ENCODE assay signal across 24 cellular contexts in genomic region chr19:51750381-51751124, GRCh38. TPM values are rescaled to one million over a fixed set of nuclear protein-coding genes. Genes with fewer than 3 reads are reported as not detected.
DNase-seq lines count a peak whose midpoint lies in the region; ATAC-seq, FAIRE-seq and TF ChIP-seq lines count a peak whose summit lies in the region.
"Had no signal": no experiment of that assay in that cellular context is flagged by ENCODE, and none has a peak within 500 bp of the region (broad histone marks: within the 10 kb centered on the region; RNA-seq: fewer than 3 reads in every experiment).

No MANE protein-coding gene starts in this region.

- H3K27me3 ChIP-seq in liver (ENCODE audit: control insufficient read depth in 4 of 4, insufficient read depth in 4 of 4, low read length in 3 of 4) = no peaks in the 10 kb centered on the region
- no peaks in the 10 kb centered on the region; a peak in 1 of 5 replicates for H3K27me3 ChIP-seq in HepG2 (ENCODE audit: control insufficient read depth in 1 of 2, insufficient read depth in 2 of 2, low read length in 2 of 2)
- no peaks in the 10 kb centered on the region for H3K27me3 ChIP-seq in muscle layer of duodenum (ENCODE audit: low read depth, low read length)
- H3K27me3 ChIP-seq: SJCRH30 had no signal

- CTCF ChIA-PET in HepG2 (lab: Yijun Ruan, JAX; ENCODE audit: low intra/inter-chr PET ratio, low total read pairs) (no interaction called here), OCI-LY7 (lab: Charles Lee; ENCODE audit: unreplicated experiment) (no interaction called here)
- CTCF ChIA-PET in activated naive CD4-positive, alpha-beta T cell treated with anti-CD3 and anti-CD28 coated beads for 36 hours (lab: Charles Lee) = no interaction called here

- POLR2A ChIA-PET in HepG2 (lab: Yijun Ruan, JAX) (no interaction called here), OCI-LY7 (lab: Charles Lee) (no interaction called here)

- no peak overlapping the region for H3K9ac ChIP-seq in liver (ENCODE audit: low read depth in 1 of 2, low read length in 2 of 2)
- no peak overlapping the region for H3K9ac ChIP-seq in HepG2 (ENCODE audit: insufficient read depth, low read depth, low read length)

- no peak for TF ChIP-seq POLR2A in HepG2 (IDR thresholded peaks at IDR 0.05; ENCODE audit: insufficient read depth in 1 of 2, low read depth in 2 of 2, low read length in 2 of 2)

- H3K79me2 ChIP-seq in HepG2 (ENCODE audit: insufficient read depth, low read length) (no peaks in the 10 kb centered on the region), OCI-LY7 (ENCODE audit: insufficient read depth, low read depth, low read length) (no peaks in the 10 kb centered on the region)

- peaks cover 2% of the 10 kb centered on the region for H3K27me3 Mint-ChIP-seq in activated naive CD4-positive, alpha-beta T cell treated with anti-CD3 and anti-CD28 coated beads for 36 hours (ENCODE audit: low read depth)
- H3K27me3 Mint-ChIP-seq: activated CD8-positive, alpha-beta memory T cell treated with anti-CD3 and anti-CD28 coated beads, Interleukin-2, amount 10 ng/mL, durations not matched to agents 7 days and 5 days had no signal

- H2AFZ ChIP-seq in HepG2 (ENCODE audit: low read length) = no peak overlapping the region
- H2AFZ ChIP-seq in OCI-LY7 (ENCODE audit: low read length) = no peak overlapping the region
- H2AFZ ChIP-seq: GM23338 had no signal

- H3K36me3 Mint-ChIP-seq in activated naive CD4-positive, alpha-beta T cell treated with anti-CD3 and anti-CD28 coated beads for 36 hours (ENCODE audit: low read depth) = no peaks in the 10 kb centered on the region
- H3K36me3 Mint-ChIP-seq: activated CD8-positive, alpha-beta memory T cell treated with anti-CD3 and anti-CD28 coated beads, Interleukin-2, amount 10 ng/mL, durations not matched to agents 7 days and 5 days; immature natural killer cell had no signal

- intact Hi-C loops in HepG2 (cut with micrococcal nuclease; ENCODE audit: unreplicated experiment) = no loop called here
- intact Hi-C loops in OCI-LY7 (cut with micrococcal nuclease; ENCODE audit: unreplicated experiment) = no loop called here
- intact Hi-C loops in activated naive CD4-positive, alpha-beta T cell treated with anti-CD3 and anti-CD28 coated beads for 36 hours (cut with micrococcal nuclease) = no loop called here

- no peaks in the 10 kb centered on the region for H3K9me3 Mint-ChIP-seq in activated naive CD4-positive, alpha-beta T cell treated with anti-CD3 and anti-CD28 coated beads for 36 hours
- H3K9me3 Mint-ChIP-seq: immature natural killer cell had no signal

- H3K4me3 ChIP-seq in liver (ENCODE audit: low read depth in 1 of 3, low read length in 3 of 3) (peak overlapping the region in 2 of 3 donors; percentile 15 to 18), HepG2 (replicated peaks in 1 of 3; ENCODE audit: insufficient read depth in 1 of 3, low read depth in 2 of 3, low read length in 3 of 3) (no peak overlapping the region), cardiac fibroblast (replicated peaks in 1 of 2; ENCODE audit: low read depth in 2 of 2, low read length in 2 of 2) (no peak overlapping the region), muscle layer of duodenum (ENCODE audit: low read depth in 1 of 2, low read length in 2 of 2) (peak overlapping the region; percentile 7 to 27), OCI-LY7 (ENCODE audit: low read depth, low read length, poor library complexity, severe bottlenecking) (no peak overlapping the region)
- H3K4me3 ChIP-seq: GM12878, GM23338, SJCRH30 had no signal

- TF ChIP-seq RAD21 in liver (IDR thresholded peaks at IDR 0.05) = no peak
- TF ChIP-seq RAD21 in HepG2 (CRISPR knock-in tag; IDR thresholded peaks at IDR 0.05) = no peak

- in situ Hi-C loops in HepG2 (cut with HindIII; ENCODE audit: extremely low pct_ligation_motif_present, low pct_unique_long_range_greater_than_20kb) = no loop called here

- TF ChIP-seq EP300 in HepG2 (IDR thresholded peaks at IDR 0.05; ENCODE audit: low read depth in 2 of 2, low read length in 2 of 2) (no peak), HepG2 (CRISPR knock-in tag; IDR thresholded peaks at IDR 0.05; ENCODE audit: borderline replicate concordance) (no peak)

- BruUV-seq in HepG2 (replicated peaks; lab: Mats Ljungman, UMichigan) = no TSS peak
- BruUV-seq in OCI-LY7 (replicated peaks; lab: Mats Ljungman, UMichigan) = no TSS peak

- no peaks in the 10 kb centered on the region for H3K4me1 Mint-ChIP-seq in activated naive CD4-positive, alpha-beta T cell treated with anti-CD3 and anti-CD28 coated beads for 36 hours (ENCODE audit: low read depth)
- H3K4me1 Mint-ChIP-seq: activated CD8-positive, alpha-beta memory T cell treated with anti-CD3 and anti-CD28 coated beads, Interleukin-2, amount 10 ng/mL, durations not matched to agents 7 days and 5 days; GM23338; immature natural killer cell had no signal

- no peak for ATAC-seq in HepG2
- no peak for ATAC-seq in HG02763 (IDR thresholded peaks at IDR 0.05; ENCODE audit: unreplicated experiment)
- ATAC-seq: activated CD8-positive, alpha-beta memory T cell treated with anti-CD3 and anti-CD28 coated beads, Interleukin-2, amount 10 ng/mL, durations not matched to agents 7 days and 5 days; GM12878; GM23338 had no signal

- no peak overlapping the region for H3K27ac Mint-ChIP-seq in activated naive CD4-positive, alpha-beta T cell treated with anti-CD3 and anti-CD28 coated beads for 36 hours
- H3K27ac Mint-ChIP-seq: activated CD8-positive, alpha-beta memory T cell treated with anti-CD3 and anti-CD28 coated beads, Interleukin-2, amount 10 ng/mL, durations not matched to agents 7 days and 5 days; GM23338; immature natural killer cell had no signal

- H3K36me3 ChIP-seq in liver (ENCODE audit: control insufficient read depth in 4 of 4, insufficient read depth in 3 of 4, low read depth in 1 of 4, low read length in 3 of 4) (no peaks in the 10 kb centered on the region), HepG2 (replicated peaks in 1 of 2; ENCODE audit: control insufficient read depth in 1 of 2, insufficient read depth in 2 of 2, low read length in 2 of 2) (no peaks in the 10 kb centered on the region), muscle layer of duodenum (ENCODE audit: control insufficient read depth in 1 of 2, insufficient read depth in 2 of 2, low read length in 2 of 2) (no peaks in the 10 kb centered on the region), OCI-LY7 (ENCODE audit: insufficient read depth, low read length) (no peaks in the 10 kb centered on the region)
- H3K36me3 ChIP-seq: SJCRH30 had no signal

- H4K20me1 ChIP-seq in HepG2 (ENCODE audit: insufficient read depth, low read length) (no peaks in the 10 kb centered on the region), OCI-LY7 (ENCODE audit: insufficient read depth, low read length) (no peaks in the 10 kb centered on the region)

- TF ChIP-seq CTCF in liver (IDR thresholded peaks at IDR 0.05; ENCODE audit: low read depth, low read length, missing input control) = no peak
- no peak for TF ChIP-seq CTCF in HepG2 (CRISPR knock-in tag; IDR thresholded peaks at IDR 0.05)
- no peak for TF ChIP-seq CTCF in cardiac fibroblast (IDR thresholded peaks at IDR 0.05; ENCODE audit: low read depth, low read length)
- TF ChIP-seq CTCF in OCI-LY7 (conservative IDR thresholded peaks at IDR 0.05; ENCODE audit: low read length) = no peak

- no peaks in the 10 kb centered on the region for H3K9me2 ChIP-seq in OCI-LY7 (ENCODE audit: insufficient read depth, low read length)

- H3K9me3 ChIP-seq in liver (ENCODE audit: control insufficient read depth in 4 of 4, low read length in 3 of 4) = peaks cover 0 to 13% (median 4%) of the 10 kb centered on the region in 4 donors
- no peaks in the 10 kb centered on the region for H3K9me3 ChIP-seq in HepG2 (ENCODE audit: low read length)
- H3K9me3 ChIP-seq in muscle layer of duodenum (ENCODE audit: control insufficient read depth in 1 of 2, low read length in 2 of 2) = no peaks in the 10 kb centered on the region
- no peaks in the 10 kb centered on the region for H3K9me3 ChIP-seq in OCI-LY7 (ENCODE audit: low read length)
- H3K9me3 ChIP-seq: SJCRH30 had no signal

- H3K27ac ChIP-seq in liver (ENCODE audit: low read depth in 1 of 2, low read length in 2 of 2) (peak overlapping the region; percentile 27 to 37), HepG2 (ENCODE audit: extremely low read length, insufficient read depth, low read length) (no peak overlapping the region), muscle layer of duodenum (ENCODE audit: low read length) (peak overlapping the region; percentile 60), OCI-LY7 (ENCODE audit: low read depth, low read length, poor library complexity, severe bottlenecking) (no peak overlapping the region)
- H3K27ac ChIP-seq: SJCRH30 had no signal

- H3K4me3 Mint-ChIP-seq in activated naive CD4-positive, alpha-beta T cell treated with anti-CD3 and anti-CD28 coated beads for 36 hours = no peak overlapping the region
- H3K4me3 Mint-ChIP-seq: activated CD8-positive, alpha-beta memory T cell treated with anti-CD3 and anti-CD28 coated beads, Interleukin-2, amount 10 ng/mL, durations not matched to agents 7 days and 5 days; GM23338; immature natural killer cell had no signal

- peaks cover 0 to 2% (median 0%) of the 10 kb centered on the region in 4 donors for H3K4me1 ChIP-seq in liver (ENCODE audit: control insufficient read depth in 4 of 4, insufficient read depth in 4 of 4, low read length in 3 of 4)
- no peaks in the 10 kb centered on the region for H3K4me1 ChIP-seq in HepG2 (ENCODE audit: insufficient read depth, low read length)
- H3K4me1 ChIP-seq in muscle layer of duodenum (ENCODE audit: control insufficient read depth in 1 of 2, insufficient read depth in 2 of 2, low read length in 2 of 2) = no peaks in the 10 kb centered on the region
- peaks cover 15% of the 10 kb centered on the region for H3K4me1 ChIP-seq in OCI-LY7 (ENCODE audit: insufficient read depth, low read length, poor library complexity, severe bottlenecking)
- H3K4me1 ChIP-seq: SJCRH30 had no signal

- no peak overlapping the region for H3K4me2 ChIP-seq in HepG2 (ENCODE audit: low read depth, low read length)
- H3K4me2 ChIP-seq in OCI-LY7 (ENCODE audit: low read length) = no peak overlapping the region
- H3K4me2 ChIP-seq: GM23338 had no signal

- 68% methylated on average over 8 of the region's 8 CpGs for WGBS in liver
- 22% methylated on average over 7 of the region's 8 CpGs for WGBS in HepG2 (ENCODE audit: low lambda C conversion rate)

- FAIRE-seq in HepG2 (lab: Jason Lieb, UNC) (no peak), urothelium cell line (lab: Jason Lieb, UNC) (no peak)
- FAIRE-seq: GM12878, small intestine had no signal

- DNase-seq in HepG2 (ENCODE audit: low spot score) (no peak), cardiac fibroblast (ENCODE audit: low read depth in 2 of 2) (peak; percentile 32 to 84), urothelium cell line (ENCODE audit: low spot score) (no peak), OCI-LY7 (ENCODE audit: low spot score) (no peak)
- DNase-seq in activated naive CD4-positive, alpha-beta T cell treated with anti-CD3 and anti-CD28 coated beads for 36 hours = no peak
- DNase-seq: activated CD4-positive, CD25-positive, alpha-beta regulatory T cell treated with anti-CD3 and anti-CD28 coated beads, Interleukin-2, amount 50 U/mL, for 72 hours; activated CD8-positive, alpha-beta memory T cell treated with anti-CD3 and anti-CD28 coated beads, Interleukin-2, amount 10 ng/mL, durations not matched to agents 7 days and 5 days; activated effector memory CD4-positive, alpha-beta T cell treated with anti-CD3 and anti-CD28 coated beads, Interleukin-2, amount 50 U/mL, for 16 hours; cortex of kidney; erythroblast; immature natural killer cell; mesendoderm; NCI-H1694; NCI-H446 treated with DMSO at 0.1 percent for 48 hours; occipital lobe; SJCRH30; small intestine had no signal

RNA-seq across cellular contexts. Expression of gene FPR1, which starts 1.1 kb away (rescaled TPM):
- 10 to 100 TPM in 1 of 2 donors, 1 to 10 TPM in 1; 9.9 to 17.0 TPM for total RNA-seq in liver
- 1 to 10 TPM; 2.7 to 6.3 TPM for polyA plus RNA-seq in liver
- not detected in 2 replicates for total RNA-seq in HepG2 (2016; rRNA removed; fragmentation: Illumina TruSeq; extraction: Trizol)
- not detected in 2 replicates for total RNA-seq in HepG2 (2016; cell fraction: cytosol; rRNA removed; fragmentation: Illumina TruSeq; extraction: Trizol; ENCODE audit: low read depth)
- total RNA-seq in HepG2 (2016; cell fraction: insoluble cytoplasmic fraction; rRNA removed; fragmentation: Illumina TruSeq; extraction: Trizol) = not detected in 2 replicates
- not detected in 2 replicates for total RNA-seq in HepG2 (2016; cell fraction: membrane; rRNA removed; fragmentation: Illumina TruSeq; extraction: Trizol)
- not detected in 2 replicates for total RNA-seq in HepG2 (2016; cell fraction: nucleus; rRNA removed; fragmentation: Illumina TruSeq; extraction: Trizol)
- polyA plus RNA-seq in HepG2 (2011; rRNA removed) = 0.07 TPM in 1 of 2 replicates, not detected in the other
- 0.03 TPM in 1 of 2 replicates, not detected in the other for polyA plus RNA-seq in HepG2 (2011; cell fraction: cytosol; rRNA removed)
- polyA plus RNA-seq in HepG2 (2011; cell fraction: nucleus; rRNA removed) = not detected in 2 replicates
- 0.27 TPM in 1 of 2 replicates, not detected in the other for polyA plus RNA-seq in HepG2 (2012)
- not detected in 2 replicates for polyA plus RNA-seq in HepG2 (2016; cell fraction: cytosol; fragmentation: Illumina TruSeq; extraction: Trizol; ENCODE audit: low read depth)
- not detected in 2 replicates for polyA plus RNA-seq in HepG2 (2016; cell fraction: insoluble cytoplasmic fraction; fragmentation: Illumina TruSeq; extraction: Trizol; ENCODE audit: low read depth)
- not detected in 2 replicates for polyA plus RNA-seq in HepG2 (2016; cell fraction: membrane; fragmentation: Illumina TruSeq; extraction: Trizol; ENCODE audit: low read depth)
- not detected in 2 replicates for polyA plus RNA-seq in HepG2 (2016; cell fraction: nucleus; fragmentation: Illumina TruSeq; extraction: Trizol; ENCODE audit: insufficient read depth, low read depth)
- polyA minus RNA-seq in HepG2 (2011; rRNA and poly(A)+ RNA removed; ENCODE audit: low replicate concordance) = not detected in 2 replicates
- not detected in 2 replicates for polyA minus RNA-seq in HepG2 (2011; cell fraction: cytosol; rRNA and poly(A)+ RNA removed)
- not detected in 2 replicates for polyA minus RNA-seq in HepG2 (2011; cell fraction: nucleus; rRNA and poly(A)+ RNA removed)
- not detected in 2 replicates for total RNA-seq in OCI-LY7 (2014; rRNA removed; shearing (Covaris generic))
- total RNA-seq in OCI-LY7 (2022) = not detected in 2 replicates
- not detected for total RNA-seq in activated naive CD4-positive, alpha-beta T cell treated with anti-CD3 and anti-CD28 coated beads for 36 hours
- total RNA-seq: A673; activated CD8-positive, alpha-beta memory T cell treated with anti-CD3 and anti-CD28 coated beads, Interleukin-2, amount 10 ng/mL, durations not matched to agents 7 days and 5 days; astrocyte; GM12878; GM23338; SJCRH30 had no signal
- polyA plus RNA-seq: GM12878, GM23338 had no signal

RNA-seq across cellular contexts. Expression of gene FPR2, which starts 10.4 kb away (rescaled TPM):
- total RNA-seq in liver (1 to 10 TPM; 3.8 to 4.1 TPM), HepG2 (2016; rRNA removed; fragmentation: Illumina TruSeq; extraction: Trizol) (not detected in 2 replicates), OCI-LY7 (2022) (not detected in 2 replicates)
- polyA plus RNA-seq in liver (under 1 TPM; 0.15 to 0.89 TPM), HepG2 (2011; rRNA removed) (not detected in 2 replicates)
- total RNA-seq in HepG2 (2016; cell fraction: cytosol; rRNA removed; fragmentation: Illumina TruSeq; extraction: Trizol; ENCODE audit: low read depth) = not detected in 2 replicates
- total RNA-seq in HepG2 (2016; cell fraction: insoluble cytoplasmic fraction; rRNA removed; fragmentation: Illumina TruSeq; extraction: Trizol) = not detected in 2 replicates
- not detected in 2 replicates for total RNA-seq in HepG2 (2016; cell fraction: membrane; rRNA removed; fragmentation: Illumina TruSeq; extraction: Trizol)
- not detected in 2 replicates for total RNA-seq in HepG2 (2016; cell fraction: nucleus; rRNA removed; fragmentation: Illumina TruSeq; extraction: Trizol)
- not detected in 2 replicates for polyA plus RNA-seq in HepG2 (2011; cell fraction: cytosol; rRNA removed)
- not detected in 2 replicates for polyA plus RNA-seq in HepG2 (2011; cell fraction: nucleus; rRNA removed)
- polyA plus RNA-seq in HepG2 (2012) = not detected in 2 replicates
- not detected in 2 replicates for polyA plus RNA-seq in HepG2 (2016; cell fraction: cytosol; fragmentation: Illumina TruSeq; extraction: Trizol; ENCODE audit: low read depth)
- not detected in 2 replicates for polyA plus RNA-seq in HepG2 (2016; cell fraction: insoluble cytoplasmic fraction; fragmentation: Illumina TruSeq; extraction: Trizol; ENCODE audit: low read depth)
- not detected in 2 replicates for polyA plus RNA-seq in HepG2 (2016; cell fraction: membrane; fragmentation: Illumina TruSeq; extraction: Trizol; ENCODE audit: low read depth)
- polyA plus RNA-seq in HepG2 (2016; cell fraction: nucleus; fragmentation: Illumina TruSeq; extraction: Trizol; ENCODE audit: insufficient read depth, low read depth) = not detected in 2 replicates
- polyA minus RNA-seq in HepG2 (2011; rRNA and poly(A)+ RNA removed; ENCODE audit: low replicate concordance) = not detected in 2 replicates
- polyA minus RNA-seq in HepG2 (2011; cell fraction: cytosol; rRNA and poly(A)+ RNA removed) = not detected in 2 replicates
- not detected in 2 replicates for polyA minus RNA-seq in HepG2 (2011; cell fraction: nucleus; rRNA and poly(A)+ RNA removed)
- total RNA-seq in OCI-LY7 (2014; rRNA removed; shearing (Covaris generic)) = not detected in 2 replicates
- not detected for total RNA-seq in activated naive CD4-positive, alpha-beta T cell treated with anti-CD3 and anti-CD28 coated beads for 36 hours
- total RNA-seq: A673; activated CD8-positive, alpha-beta memory T cell treated with anti-CD3 and anti-CD28 coated beads, Interleukin-2, amount 10 ng/mL, durations not matched to agents 7 days and 5 days; astrocyte; GM12878; GM23338; SJCRH30 had no signal
- polyA plus RNA-seq: GM12878, GM23338, immature natural killer cell had no signal

RNA-seq across cellular contexts. Expression of gene HAS1, which starts 26.8 kb away (rescaled TPM):
- total RNA-seq in liver (under 1 TPM in 1 of 2 donors, not detected in 1; 0.05 TPM), HepG2 (2016; rRNA removed; fragmentation: Illumina TruSeq; extraction: Trizol) (not detected in 2 replicates), OCI-LY7 (2022) (not detected in 2 replicates)
- polyA plus RNA-seq in liver (under 1 TPM in 1 of 2 donors, not detected in 1; 0.07 TPM), HepG2 (2011; rRNA removed) (0.12 TPM in 1 of 2 replicates, not detected in the other)
- total RNA-seq in HepG2 (2016; cell fraction: cytosol; rRNA removed; fragmentation: Illumina TruSeq; extraction: Trizol; ENCODE audit: low read depth) = not detected in 2 replicates
- not detected in 2 replicates for total RNA-seq in HepG2 (2016; cell fraction: insoluble cytoplasmic fraction; rRNA removed; fragmentation: Illumina TruSeq; extraction: Trizol)
- not detected in 2 replicates for total RNA-seq in HepG2 (2016; cell fraction: membrane; rRNA removed; fragmentation: Illumina TruSeq; extraction: Trizol)
- not detected in 2 replicates for total RNA-seq in HepG2 (2016; cell fraction: nucleus; rRNA removed; fragmentation: Illumina TruSeq; extraction: Trizol)
- not detected in 2 replicates for polyA plus RNA-seq in HepG2 (2011; cell fraction: cytosol; rRNA removed)
- not detected in 2 replicates for polyA plus RNA-seq in HepG2 (2011; cell fraction: nucleus; rRNA removed)
- polyA plus RNA-seq in HepG2 (2012) = not detected in 2 replicates
- not detected in 2 replicates for polyA plus RNA-seq in HepG2 (2016; cell fraction: cytosol; fragmentation: Illumina TruSeq; extraction: Trizol; ENCODE audit: low read depth)
- not detected in 2 replicates for polyA plus RNA-seq in HepG2 (2016; cell fraction: insoluble cytoplasmic fraction; fragmentation: Illumina TruSeq; extraction: Trizol; ENCODE audit: low read depth)
- not detected in 2 replicates for polyA plus RNA-seq in HepG2 (2016; cell fraction: membrane; fragmentation: Illumina TruSeq; extraction: Trizol; ENCODE audit: low read depth)
- polyA plus RNA-seq in HepG2 (2016; cell fraction: nucleus; fragmentation: Illumina TruSeq; extraction: Trizol; ENCODE audit: insufficient read depth, low read depth) = not detected in 2 replicates
- not detected in 2 replicates for polyA minus RNA-seq in HepG2 (2011; rRNA and poly(A)+ RNA removed; ENCODE audit: low replicate concordance)
- polyA minus RNA-seq in HepG2 (2011; cell fraction: cytosol; rRNA and poly(A)+ RNA removed) = not detected in 2 replicates
- polyA minus RNA-seq in HepG2 (2011; cell fraction: nucleus; rRNA and poly(A)+ RNA removed) = not detected in 2 replicates
- total RNA-seq in OCI-LY7 (2014; rRNA removed; shearing (Covaris generic)) = not detected in 2 replicates
- total RNA-seq in activated naive CD4-positive, alpha-beta T cell treated with anti-CD3 and anti-CD28 coated beads for 36 hours = not detected
- total RNA-seq: A673; activated CD8-positive, alpha-beta memory T cell treated with anti-CD3 and anti-CD28 coated beads, Interleukin-2, amount 10 ng/mL, durations not matched to agents 7 days and 5 days; astrocyte; GM12878; SJCRH30 had no signal
- polyA plus RNA-seq: GM12878, immature natural killer cell had no signal

RNA-seq across cellular contexts. Expression of gene FPR3, which starts 44.4 kb away (rescaled TPM):
- 1 to 10 TPM; 3.6 to 7.8 TPM for total RNA-seq in liver
- 1 to 10 TPM; 1.0 to 4.5 TPM for polyA plus RNA-seq in liver
- total RNA-seq in HepG2 (2016; rRNA removed; fragmentation: Illumina TruSeq; extraction: Trizol) = not detected in 2 replicates
- not detected in 2 replicates for total RNA-seq in HepG2 (2016; cell fraction: cytosol; rRNA removed; fragmentation: Illumina TruSeq; extraction: Trizol; ENCODE audit: low read depth)
- total RNA-seq in HepG2 (2016; cell fraction: insoluble cytoplasmic fraction; rRNA removed; fragmentation: Illumina TruSeq; extraction: Trizol) = not detected in 2 replicates
- not detected in 2 replicates for total RNA-seq in HepG2 (2016; cell fraction: membrane; rRNA removed; fragmentation: Illumina TruSeq; extraction: Trizol)
- total RNA-seq in HepG2 (2016; cell fraction: nucleus; rRNA removed; fragmentation: Illumina TruSeq; extraction: Trizol) = not detected in 2 replicates
- polyA plus RNA-seq in HepG2 (2011; rRNA removed) = 0.12 TPM in 1 of 2 replicates, not detected in the other
- 0.03 and 0.05 TPM in 2 replicates for polyA plus RNA-seq in HepG2 (2011; cell fraction: cytosol; rRNA removed)
- not detected in 2 replicates for polyA plus RNA-seq in HepG2 (2011; cell fraction: nucleus; rRNA removed)
- 0.07 and 0.08 TPM in 2 replicates for polyA plus RNA-seq in HepG2 (2012)
- polyA plus RNA-seq in HepG2 (2016; cell fraction: cytosol; fragmentation: Illumina TruSeq; extraction: Trizol; ENCODE audit: low read depth) = not detected in 2 replicates
- not detected in 2 replicates for polyA plus RNA-seq in HepG2 (2016; cell fraction: insoluble cytoplasmic fraction; fragmentation: Illumina TruSeq; extraction: Trizol; ENCODE audit: low read depth)
- polyA plus RNA-seq in HepG2 (2016; cell fraction: membrane; fragmentation: Illumina TruSeq; extraction: Trizol; ENCODE audit: low read depth) = not detected in 2 replicates
- not detected in 2 replicates for polyA plus RNA-seq in HepG2 (2016; cell fraction: nucleus; fragmentation: Illumina TruSeq; extraction: Trizol; ENCODE audit: insufficient read depth, low read depth)
- polyA minus RNA-seq in HepG2 (2011; rRNA and poly(A)+ RNA removed; ENCODE audit: low replicate concordance) = not detected in 2 replicates
- not detected in 2 replicates for polyA minus RNA-seq in HepG2 (2011; cell fraction: cytosol; rRNA and poly(A)+ RNA removed)
- polyA minus RNA-seq in HepG2 (2011; cell fraction: nucleus; rRNA and poly(A)+ RNA removed) = not detected in 2 replicates
- not detected in 2 replicates for total RNA-seq in OCI-LY7 (2014; rRNA removed; shearing (Covaris generic))
- not detected in 2 replicates for total RNA-seq in OCI-LY7 (2022)
- total RNA-seq in activated naive CD4-positive, alpha-beta T cell treated with anti-CD3 and anti-CD28 coated beads for 36 hours = not detected
- total RNA-seq: A673; activated CD8-positive, alpha-beta memory T cell treated with anti-CD3 and anti-CD28 coated beads, Interleukin-2, amount 10 ng/mL, durations not matched to agents 7 days and 5 days; astrocyte; GM12878; GM23338; SJCRH30 had no signal
- polyA plus RNA-seq: GM12878, GM23338, immature natural killer cell had no signal

RNA-seq across cellular contexts. Expression of gene SPACA6, which starts 57.4 kb away (rescaled TPM):
- total RNA-seq in liver = 1 to 10 TPM; 1.5 to 2.5 TPM
- 1 to 10 TPM in 1 of 2 donors, under 1 TPM in 1; 0.92 to 1.2 TPM for polyA plus RNA-seq in liver
- total RNA-seq in HepG2 (2016; rRNA removed; fragmentation: Illumina TruSeq; extraction: Trizol) = 0.53 and 2.2 TPM in 2 replicates
- total RNA-seq in HepG2 (2016; cell fraction: cytosol; rRNA removed; fragmentation: Illumina TruSeq; extraction: Trizol; ENCODE audit: low read depth) = 1.1 and 1.9 TPM in 2 replicates
- 2.6 TPM in 1 of 2 replicates, not detected in the other for total RNA-seq in HepG2 (2016; cell fraction: insoluble cytoplasmic fraction; rRNA removed; fragmentation: Illumina TruSeq; extraction: Trizol)
- total RNA-seq in HepG2 (2016; cell fraction: membrane; rRNA removed; fragmentation: Illumina TruSeq; extraction: Trizol) = 0.53 and 1.2 TPM in 2 replicates
- 2.1 and 4.9 TPM in 2 replicates for total RNA-seq in HepG2 (2016; cell fraction: nucleus; rRNA removed; fragmentation: Illumina TruSeq; extraction: Trizol)
- polyA plus RNA-seq in HepG2 (2011; rRNA removed) = 1.4 and 2.3 TPM in 2 replicates
- polyA plus RNA-seq in HepG2 (2011; cell fraction: cytosol; rRNA removed) = 0.26 and 0.76 TPM in 2 replicates
- polyA plus RNA-seq in HepG2 (2011; cell fraction: nucleus; rRNA removed) = 12.4 and 14.0 TPM in 2 replicates
- 2.2 and 3.3 TPM in 2 replicates for polyA plus RNA-seq in HepG2 (2012)
- 0.78 and 0.85 TPM in 2 replicates for polyA plus RNA-seq in HepG2 (2016; cell fraction: cytosol; fragmentation: Illumina TruSeq; extraction: Trizol; ENCODE audit: low read depth)
- 0.48 and 0.82 TPM in 2 replicates for polyA plus RNA-seq in HepG2 (2016; cell fraction: insoluble cytoplasmic fraction; fragmentation: Illumina TruSeq; extraction: Trizol; ENCODE audit: low read depth)
- polyA plus RNA-seq in HepG2 (2016; cell fraction: membrane; fragmentation: Illumina TruSeq; extraction: Trizol; ENCODE audit: low read depth) = 0.42 and 1.5 TPM in 2 replicates
- 9.6 and 9.8 TPM in 2 replicates for polyA plus RNA-seq in HepG2 (2016; cell fraction: nucleus; fragmentation: Illumina TruSeq; extraction: Trizol; ENCODE audit: insufficient read depth, low read depth)
- 1.8 and 1.9 TPM in 2 replicates for polyA minus RNA-seq in HepG2 (2011; rRNA and poly(A)+ RNA removed; ENCODE audit: low replicate concordance)
- polyA minus RNA-seq in HepG2 (2011; cell fraction: cytosol; rRNA and poly(A)+ RNA removed) = not detected in 2 replicates
- 6.3 and 6.8 TPM in 2 replicates for polyA minus RNA-seq in HepG2 (2011; cell fraction: nucleus; rRNA and poly(A)+ RNA removed)
- 5.9 and 12.5 TPM in 2 replicates for total RNA-seq in OCI-LY7 (2014; rRNA removed; shearing (Covaris generic))
- total RNA-seq in OCI-LY7 (2022) = 2.5 and 5.1 TPM in 2 replicates
- 1 to 10 TPM; 5.8 to 6.6 TPM for total RNA-seq in activated naive CD4-positive, alpha-beta T cell treated with anti-CD3 and anti-CD28 coated beads for 36 hours

Comparison
In these comparisons a context has a peak if more than half of its experiments do, and no peak if none do; other contexts are left out.
1. H3K27ac ChIP-seq: peak in liver (2 of 2) and muscle layer of duodenum (single experiment); none in HepG2 (single experiment) and OCI-LY7 (single experiment).
2. H3K4me3 ChIP-seq: peak in liver (2 of 3) and muscle layer of duodenum (2 of 2); none in HepG2 (0 of 3), cardiac fibroblast (0 of 2) and OCI-LY7 (single experiment).
3. RNA of gene FPR1, which starts 1.1 kb away (total RNA-seq): 9.9 to 17.0 TPM in liver; not detected in HepG2, not detected in OCI-LY7 and not detected in activated naive CD4-positive, alpha-beta T cell treated with anti-CD3 and anti-CD28 coated beads for 36 hours; every median in the first group is over 10 times any median in the second.
4. DNase-seq: peak in cardiac fibroblast (2 of 2); none in HepG2 (single experiment), urothelium cell line (single experiment), OCI-LY7 (single experiment) and activated naive CD4-positive, alpha-beta T cell treated with anti-CD3 and anti-CD28 coated beads for 36 hours (single experiment).